12 cellular contexts compared by ENCODE assay signal in the genomic region with DNA sequence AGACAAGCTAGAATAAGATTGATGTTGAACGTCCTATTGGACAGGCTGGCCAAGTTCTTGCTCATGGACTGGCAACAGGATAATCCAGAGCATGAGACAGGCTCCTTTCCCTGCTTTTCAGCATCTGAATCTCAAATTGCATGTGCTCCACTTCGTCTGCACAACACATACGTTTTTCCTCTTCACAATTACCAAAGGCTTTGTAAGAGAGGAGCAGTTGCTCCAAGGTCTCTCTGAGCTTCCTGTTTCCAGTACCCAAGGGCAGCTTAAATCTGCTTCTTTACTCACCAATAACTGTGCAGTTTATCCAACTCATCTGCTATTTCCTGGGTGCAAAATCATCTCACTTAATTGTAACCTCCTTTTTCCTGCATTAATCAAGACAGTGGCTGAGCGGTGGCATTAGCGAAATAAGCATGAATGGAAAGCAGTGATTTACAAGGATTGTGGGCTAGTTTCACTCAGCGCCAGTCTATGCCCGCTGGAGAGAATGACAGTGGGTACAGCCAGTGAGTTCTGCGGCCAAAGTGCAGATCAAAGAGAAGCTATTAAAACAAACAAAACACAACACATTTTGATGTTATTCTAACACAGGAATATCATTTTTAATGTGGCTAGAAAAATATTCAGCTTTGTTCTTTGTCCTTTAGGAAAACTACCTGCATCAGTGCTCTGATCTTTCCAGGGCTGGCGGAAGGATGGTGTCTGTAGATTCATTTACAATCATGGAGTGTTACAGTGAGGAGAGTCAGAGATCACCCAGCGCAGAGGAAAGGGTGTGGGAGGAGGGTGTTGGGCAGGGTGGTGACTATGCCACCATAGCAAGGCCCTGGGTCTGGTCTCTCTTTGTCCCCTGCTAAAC.
DNase-seq lines count a peak whose midpoint lies in the region; ATAC-seq and TF ChIP-seq lines count a peak whose summit lies in the region.
"Had no signal": no experiment of that assay in that cellular context is flagged by ENCODE, and none has a peak within 500 bp of the region (broad histone marks: within the 10 kb centered on the region; RNA-seq: fewer than 3 reads in every experiment).

No MANE protein-coding gene starts in this region.

- DNase-seq in GM23248 (peak; percentile 52), SK-N-MC (ENCODE audit: low read depth, low spot score) (no peak), fibroblast of lung (ENCODE audit: low read depth in 2 of 2) (peak; percentile 59 to 74), skeletal muscle cell (ENCODE audit: low read depth) (peak; percentile 64), SIG-M5 treated with dmso at 0.1 percent for 504 hours (lab: John Stamatoyannopoulos, UW; ENCODE audit: unreplicated experiment) (no peak)
- no peak for DNase-seq in central memory CD4-positive, alpha-beta T cell
- DNase-seq: activated CD4-positive, alpha-beta memory T cell treated with anti-CD3 and anti-CD28 coated beads, Interleukin-2, amount 10 ng/mL, durations not matched to agents 7 days and 5 days; immature natural killer cell; NCI-H774; stimulated activated CD4-positive, alpha-beta T cell treated with anti-CD3 and anti-CD28 coated beads, Interleukin-2, amount 100 ng/mL, for 48 hours; stimulated activated naive CD8-positive, alpha-beta T cell treated with anti-CD3 and anti-CD28 coated beads, Interleukin-15, amount 100 ng/mL, for 72 hours had no signal

- H3K4me2 ChIP-seq in GM23248 (ENCODE audit: unreplicated experiment) (peak overlapping the region; percentile 66), fibroblast of lung (ENCODE audit: extremely low read depth, insufficient read depth, low read length) (no peak overlapping the region)

- H3K4me1 ChIP-seq in GM23248 (ENCODE audit: insufficient read depth) (peaks cover 5% of the 10 kb centered on the region; the same call in 1 of the 2 replicates), fibroblast of lung (ENCODE audit: control insufficient read depth, extremely low read depth, insufficient read depth, low read length) (no peaks in the 10 kb centered on the region)

- H3K9me2 ChIP-seq in GM23248 (ENCODE audit: insufficient read depth), result no peaks in the 10 kb centered on the region

- H4K20me1 ChIP-seq in GM23248 (ENCODE audit: insufficient read depth), result no peaks in the 10 kb centered on the region
- H4K20me1 ChIP-seq in fibroblast of lung (ENCODE audit: control insufficient read depth, extremely low read depth, insufficient read depth, low read length), result no peaks in the 10 kb centered on the region

- H3K79me2 ChIP-seq in GM23248 (ENCODE audit: insufficient read depth) (no peaks in the 10 kb centered on the region), fibroblast of lung (ENCODE audit: control insufficient read depth, insufficient read depth, low read length) (no peaks in the 10 kb centered on the region)

- no peaks in the 10 kb centered on the region for H3K9me3 ChIP-seq in GM23248 (ENCODE audit: low read depth)
- H3K9me3 ChIP-seq in SK-N-MC (ENCODE audit: low read depth, low read length), result no peaks in the 10 kb centered on the region
- H3K9me3 ChIP-seq in fibroblast of lung (ENCODE audit: control insufficient read depth, insufficient read depth, low read depth, low read length), result no peaks in the 10 kb centered on the region

- in situ Hi-C loops in GM23248 (cut with MboI), result no loop called here

- H3K27me3 ChIP-seq in GM23248 (replicated peaks; ENCODE audit: insufficient read depth), result no peaks in the 10 kb centered on the region
- H3K27me3 ChIP-seq in fibroblast of lung (ENCODE audit: control insufficient read depth, insufficient read depth, low read length), result peaks cover 2% of the 10 kb centered on the region

- H2AFZ ChIP-seq in GM23248 (peak overlapping the region; percentile 31; the same call in 1 of the 2 replicates), fibroblast of lung (ENCODE audit: low read length) (no peak overlapping the region)

- H3K27ac ChIP-seq in GM23248, result no peak overlapping the region
- H3K27ac ChIP-seq in SK-N-MC, result peak overlapping the region; percentile 43
- H3K27ac ChIP-seq in fibroblast of lung (ENCODE audit: insufficient read depth, low read length), result no peak overlapping the region

- TF ChIP-seq CTCF in fibroblast of lung (conservative IDR thresholded peaks at IDR 0.05 in 1 of 2, IDR thresholded peaks at IDR 0.05 in 1 of 2; ENCODE audit: low read depth in 1 of 2, low read length in 2 of 2), result no peak

- no peak overlapping the region for H3K9ac ChIP-seq in GM23248
- no peak overlapping the region for H3K9ac ChIP-seq in SK-N-MC (ENCODE audit: insufficient read length)
- H3K9ac ChIP-seq in fibroblast of lung (ENCODE audit: insufficient read depth, low read length), result no peak overlapping the region

- ATAC-seq in HG02642 (IDR thresholded peaks at IDR 0.05; ENCODE audit: poor library complexity, unreplicated experiment), result no peak
- ATAC-seq: stimulated activated naive CD8-positive, alpha-beta T cell treated with anti-CD3 and anti-CD28 coated beads, Interleukin-15, amount 100 ng/mL, for 72 hours had no signal

- H3K36me3 ChIP-seq in GM23248 (ENCODE audit: low read depth), result no peaks in the 10 kb centered on the region
- no peaks in the 10 kb centered on the region for H3K36me3 ChIP-seq in SK-N-MC (ENCODE audit: insufficient read depth, low read length)
- no peaks in the 10 kb centered on the region for H3K36me3 ChIP-seq in fibroblast of lung (ENCODE audit: control insufficient read depth, insufficient read depth, low read length)

- 23 to 24% methylated on average over 10 of the region's 10 CpGs for WGBS in GM23248 (ENCODE audit: low coverage in 1 of 2, low lambda C conversion rate in 2 of 2, missing lambda C conversion rate in 2 of 2), 2 experiments

- peaks cover 5% of the 10 kb centered on the region; the same call in 1 of the 2 replicates for H3F3A ChIP-seq in GM23248 (ENCODE audit: insufficient read depth)

- peak overlapping the region; percentile 16 for H3K4me3 ChIP-seq in GM23248
- H3K4me3 ChIP-seq in SK-N-MC, result no peak overlapping the region
- no peak overlapping the region for H3K4me3 ChIP-seq in fibroblast of lung (replicated peaks in 1 of 4; ENCODE audit: control extremely low read depth in 1 of 4, insufficient read depth in 1 of 4, low read depth in 3 of 4, low read length in 4 of 4)
- H3K4me3 ChIP-seq in skeletal muscle cell (ENCODE audit: low read depth, low read length), result no peak overlapping the region

Comparison
In these comparisons a context has a peak if more than half of its experiments do, and no peak if none do; other contexts are left out.
1. DNase-seq: peak in GM23248 (single experiment), fibroblast of lung (2 of 2) and skeletal muscle cell (single experiment); none in SK-N-MC (single experiment), SIG-M5 treated with dmso at 0.1 percent for 504 hours (single experiment) and central memory CD4-positive, alpha-beta T cell (single experiment).